In genomic region chr16:14307059-14307531, GRCh38 we compare ENCODE assay signal across 1 cellular context.
TF ChIP-seq lines count a peak whose summit lies in the region.

No MANE protein-coding gene starts in this region.

TF ChIP-seq in HepG2, 621 proteins besides CTCF, POLR2A, EP300 and RAD21 (continued from another document and continues in another):
- no peak for TF ChIP-seq ZNF318 (CRISPR knock-in tag; IDR thresholded peaks at IDR 0.05)
- TF ChIP-seq ZNF616 (CRISPR knock-in tag; IDR thresholded peaks at IDR 0.05; ENCODE audit: low read depth) = no peak
- peak; percentile 25; the same call in 1 of the 2 replicates for TF ChIP-seq ZNF274 (CRISPR knock-in tag; IDR thresholded peaks at IDR 0.05)
- TF ChIP-seq ZNF414 (CRISPR knock-in tag; IDR thresholded peaks at IDR 0.05) = no peak
- no peak for TF ChIP-seq NR2F2 (IDR thresholded peaks at IDR 0.05; ENCODE audit: borderline replicate concordance, low read depth)
- peak; percentile 79 for TF ChIP-seq HNRNPL (IDR thresholded peaks at IDR 0.05; ENCODE audit: low read depth, low read length)
- no peak for TF ChIP-seq SMARCE1 (IDR thresholded peaks at IDR 0.05; ENCODE audit: borderline replicate concordance)
- TF ChIP-seq ZFAT (CRISPR knock-in tag; conservative IDR thresholded peaks at IDR 0.05) = no peak
- no peak for TF ChIP-seq HDAC6 (IDR thresholded peaks at IDR 0.05; ENCODE audit: low read depth, low read length)
- no peak for TF ChIP-seq GATA4 (IDR thresholded peaks at IDR 0.05; ENCODE audit: borderline replicate concordance, low read depth)
- TF ChIP-seq HES4 (CRISPR knock-in tag; IDR thresholded peaks at IDR 0.05; ENCODE audit: borderline replicate concordance) = 0 out of 2 replicates have a peak, but pooled peaks have one; percentile 46
- no peak for TF ChIP-seq NR3C1 (CRISPR knock-in tag; IDR thresholded peaks at IDR 0.05)
- TF ChIP-seq SRF (IDR thresholded peaks at IDR 0.05; ENCODE audit: low read depth, low read length) = no peak
- no peak for TF ChIP-seq ZNF367 (CRISPR knock-in tag; IDR thresholded peaks at IDR 0.05; ENCODE audit: borderline replicate concordance)
- no peak for TF ChIP-seq ZNF567 (CRISPR knock-in tag; IDR thresholded peaks at IDR 0.05; ENCODE audit: borderline replicate concordance)
- TF ChIP-seq HMGA1 (CRISPR knock-in tag; conservative IDR thresholded peaks at IDR 0.05) = no peak
- TF ChIP-seq U2AF1 (optimal IDR thresholded peaks at IDR 0.05; ENCODE audit: low read depth, low read length) = no peak
- no peak for TF ChIP-seq TCF7 (IDR thresholded peaks at IDR 0.05; ENCODE audit: low read depth)
- no peak for TF ChIP-seq HOXD1 (CRISPR knock-in tag; IDR thresholded peaks at IDR 0.05)
- TF ChIP-seq DZIP1 (CRISPR knock-in tag; IDR thresholded peaks at IDR 0.05) = no peak
- TF ChIP-seq ZNF570 (CRISPR knock-in tag; IDR thresholded peaks at IDR 0.05; ENCODE audit: borderline replicate concordance) = 0 out of 2 replicates have a peak, but pooled peaks have one; percentile 47
- TF ChIP-seq RERE (CRISPR knock-in tag; IDR thresholded peaks at IDR 0.05; ENCODE audit: low read depth) = no peak
- no peak for TF ChIP-seq ZSCAN21 (CRISPR knock-in tag; IDR thresholded peaks at IDR 0.05; ENCODE audit: borderline replicate concordance)
- TF ChIP-seq ARID4A (CRISPR knock-in tag; IDR thresholded peaks at IDR 0.05; ENCODE audit: borderline replicate concordance) = no peak
- TF ChIP-seq E2F5 (CRISPR knock-in tag; conservative IDR thresholded peaks at IDR 0.05) = no peak
- 0 out of 2 replicates have a peak, but pooled peaks have one; percentile 11 for TF ChIP-seq CREB3 (CRISPR knock-in tag; IDR thresholded peaks at IDR 0.05)
- 0 out of 2 replicates have a peak, but pooled peaks have one; percentile 58 for TF ChIP-seq BRD4 (CRISPR knock-in tag; IDR thresholded peaks at IDR 0.05)
- TF ChIP-seq FOXK1 (CRISPR knock-in tag; IDR thresholded peaks at IDR 0.05; ENCODE audit: borderline replicate concordance, low read depth) = no peak
- no peak for TF ChIP-seq ZFP90 (CRISPR knock-in tag; IDR thresholded peaks at IDR 0.05; ENCODE audit: borderline replicate concordance)
- no peak for TF ChIP-seq DMAP1 (CRISPR knock-in tag; IDR thresholded peaks at IDR 0.05)
- TF ChIP-seq ELK4 (CRISPR knock-in tag; IDR thresholded peaks at IDR 0.05; ENCODE audit: borderline replicate concordance) = no peak
